ENCODE assay signal across 1 cellular context in the genomic region with DNA sequence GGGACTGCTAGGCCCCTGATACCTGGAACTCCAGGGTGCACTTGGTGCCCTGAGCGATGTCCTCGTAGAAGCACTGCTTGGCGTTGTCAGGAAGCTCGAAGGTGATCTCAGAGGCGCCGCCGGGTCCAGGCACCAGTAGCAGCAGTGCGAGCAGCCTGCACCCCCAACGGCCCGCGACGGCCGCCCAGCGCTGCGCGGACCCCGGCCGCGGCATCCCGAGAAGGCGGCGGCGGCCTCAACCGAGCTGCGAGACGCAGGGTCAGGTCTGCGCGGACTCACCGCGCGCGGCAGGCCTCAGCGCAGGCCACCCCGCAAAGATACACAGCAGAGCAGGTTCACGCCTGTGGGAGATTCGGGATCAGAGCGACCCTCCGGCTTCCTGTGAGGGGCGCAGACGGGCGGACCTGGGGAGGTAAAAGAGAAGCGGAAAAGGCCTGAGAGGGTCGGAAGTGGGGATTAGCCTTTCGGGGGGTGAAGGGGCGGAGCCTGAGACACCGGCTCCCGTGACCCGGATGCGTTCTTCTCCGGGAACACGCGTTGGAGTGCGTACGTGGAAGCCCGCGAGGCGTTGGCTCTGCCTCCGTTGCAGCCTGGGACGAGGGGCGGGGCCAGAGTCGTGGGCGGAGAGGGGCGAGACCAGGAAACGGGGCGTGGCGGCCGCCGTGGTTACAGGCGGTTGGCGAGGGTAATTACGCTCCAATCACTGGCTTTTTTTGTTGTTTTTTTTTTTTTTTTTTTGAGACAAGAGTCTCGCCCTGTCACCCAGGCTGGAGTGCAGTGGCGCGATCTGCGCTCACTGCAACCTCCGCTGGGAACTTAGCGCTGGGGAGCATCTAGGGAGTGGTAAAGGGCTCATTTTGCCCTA.
TF ChIP-seq lines count a peak whose summit lies in the region.

A gene (minus strand): TSS at position 458 of the 865 bp plus-strand sequence. CDS start 244 bp downstream, at position 214.

TF ChIP-seq in A549, 52 proteins besides CTCF, POLR2A, EP300 and RAD21 (continued from another document):
- TF ChIP-seq CHD2 (IDR thresholded peaks at IDR 0.05; ENCODE audit: low read length, partially characterized antibody), result peak; percentile 52
- TF ChIP-seq TP53 (CRISPR knock-in tag; IDR thresholded peaks at IDR 0.05), result no peak
- TF ChIP-seq KDM1A (IDR thresholded peaks at IDR 0.05; ENCODE audit: low read depth), result no peak
- TF ChIP-seq, protein P1, sequence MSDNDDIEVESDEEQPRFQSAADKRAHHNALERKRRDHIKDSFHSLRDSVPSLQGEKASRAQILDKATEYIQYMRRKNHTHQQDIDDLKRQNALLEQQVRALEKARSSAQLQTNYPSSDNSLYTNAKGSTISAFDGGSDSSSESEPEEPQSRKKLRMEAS (IDR thresholded peaks at IDR 0.05), result peak; percentile 94
- no peak for TF ChIP-seq MAFK (IDR thresholded peaks at IDR 0.05; ENCODE audit: partially characterized antibody)
- no peak for TF ChIP-seq EHMT2 (IDR thresholded peaks at IDR 0.05; ENCODE audit: low read depth)
- TF ChIP-seq KDM5A (IDR thresholded peaks at IDR 0.05), result no peak
- no peak for TF ChIP-seq HDAC2 (IDR thresholded peaks at IDR 0.05)
- TF ChIP-seq, protein P2, sequence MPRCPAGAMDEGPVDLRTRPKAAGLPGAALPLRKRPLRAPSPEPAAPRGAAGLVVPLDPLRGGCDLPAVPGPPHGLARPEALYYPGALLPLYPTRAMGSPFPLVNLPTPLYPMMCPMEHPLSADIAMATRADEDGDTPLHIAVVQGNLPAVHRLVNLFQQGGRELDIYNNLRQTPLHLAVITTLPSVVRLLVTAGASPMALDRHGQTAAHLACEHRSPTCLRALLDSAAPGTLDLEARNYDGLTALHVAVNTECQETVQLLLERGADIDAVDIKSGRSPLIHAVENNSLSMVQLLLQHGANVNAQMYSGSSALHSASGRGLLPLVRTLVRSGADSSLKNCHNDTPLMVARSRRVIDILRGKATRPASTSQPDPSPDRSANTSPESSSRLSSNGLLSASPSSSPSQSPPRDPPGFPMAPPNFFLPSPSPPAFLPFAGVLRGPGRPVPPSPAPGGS (IDR thresholded peaks at IDR 0.05), result peak; percentile 83
- peak; percentile 91 for TF ChIP-seq MYC (IDR thresholded peaks at IDR 0.05; ENCODE audit: borderline replicate concordance, low read length)
- peak; percentile 95 for TF ChIP-seq PHF8 (IDR thresholded peaks at IDR 0.05; ENCODE audit: borderline replicate concordance, low read depth)
- TF ChIP-seq, protein P3, sequence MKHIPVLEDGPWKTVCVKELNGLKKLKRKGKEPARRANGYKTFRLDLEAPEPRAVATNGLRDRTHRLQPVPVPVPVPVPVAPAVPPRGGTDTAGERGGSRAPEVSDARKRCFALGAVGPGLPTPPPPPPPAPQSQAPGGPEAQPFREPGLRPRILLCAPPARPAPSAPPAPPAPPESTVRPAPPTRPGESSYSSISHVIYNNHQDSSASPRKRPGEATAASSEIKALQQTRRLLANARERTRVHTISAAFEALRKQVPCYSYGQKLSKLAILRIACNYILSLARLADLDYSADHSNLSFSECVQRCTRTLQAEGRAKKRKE (CRISPR knock-in tag; IDR thresholded peaks at IDR 0.05; ENCODE audit: low read depth), result peak; percentile 56; the same call in 1 of the 2 replicates
- no peak for TF ChIP-seq TFCP2L1 (CRISPR knock-in tag; IDR thresholded peaks at IDR 0.05)
- no peak for TF ChIP-seq SREBF2 (IDR thresholded peaks at IDR 0.05)
- TF ChIP-seq FOSL2 (IDR thresholded peaks at IDR 0.05), result no peak
- TF ChIP-seq FOSL2 (CRISPR knock-in tag; IDR thresholded peaks at IDR 0.05), result no peak
- TF ChIP-seq NR3C1 (IDR thresholded peaks at IDR 0.05), result no peak
- no peak for TF ChIP-seq SMC3 (IDR thresholded peaks at IDR 0.05)
TF ChIP-seq in A549: peak in this region for 9.
